Comparison of ENCODE assay signal across 20 cellular contexts in genomic region chr7:20268832-20269231, GRCh38. TPM values are rescaled to one million over a fixed set of nuclear protein-coding genes. Genes with fewer than 3 reads are reported as not detected.
DNase-seq lines count a peak whose midpoint lies in the region; ATAC-seq, FAIRE-seq and TF ChIP-seq lines count a peak whose summit lies in the region.
"Had no signal": no experiment of that assay in that cellular context is flagged by ENCODE, and none has a peak within 500 bp of the region (broad histone marks: within the 10 kb centered on the region; RNA-seq: fewer than 3 reads in every experiment).

No MANE protein-coding gene starts in this region.

- intact Hi-C loops in endothelial cell of umbilical vein (cut with micrococcal nuclease) = no loop called here

- H2AFZ ChIP-seq in endothelial cell of umbilical vein (ENCODE audit: low read depth, low read length) (no peak overlapping the region), osteoblast (ENCODE audit: low read length) (peak overlapping the region; percentile 42)

- DNase-seq in RPMI7951 (ENCODE audit: low read depth) = peak; percentile 42
- DNase-seq in endothelial cell of umbilical vein (ENCODE audit: low read depth, low spot score) = no peak
- DNase-seq in osteoblast (ENCODE audit: insufficient read length, low spot score, missing footprints) = no peak
- no peak for DNase-seq in SHP77 treated with DMSO at 0.1 percent for 48 hours (lab: John Stamatoyannopoulos, UW)
- no peak for DNase-seq in G401 (ENCODE audit: low spot score)
- DNase-seq in middle frontal gyrus (ENCODE audit: extremely low spot score, low spot score) = no peak
- no peak for DNase-seq in SW 1271 (lab: John Stamatoyannopoulos, UW)
- DNase-seq: activated CD4-positive, alpha-beta T cell treated with anti-CD3 and anti-CD28 coated beads for 4 hours; activated T-cell treated with anti-CD3 and anti-CD28 coated beads, Interleukin-2, amount 50 U/mL, for 4 hours; head of caudate nucleus; left colon; NCI-H1436 treated with DMSO at 0.1 percent for 48 hours; right lobe of liver; stimulated activated naive CD8-positive, alpha-beta T cell treated with anti-CD3 and anti-CD28 coated beads, Interleukin-15, amount 100 ng/mL, for 72 hours; T-helper 2 cell; tibial artery had no signal

- H3K4me3 ChIP-seq in endothelial cell of umbilical vein (replicated peaks in 1 of 3; ENCODE audit: insufficient read depth in 1 of 3, low read depth in 1 of 3, low read length in 3 of 3) = no peak overlapping the region
- H3K4me3 ChIP-seq in osteoblast (ENCODE audit: insufficient read depth, low read length) = no peak overlapping the region
- H3K4me3 ChIP-seq: right lobe of liver, tibial artery had no signal

- H3K36me3 ChIP-seq in endothelial cell of umbilical vein (ENCODE audit: control insufficient read depth in 2 of 2, extremely low read depth in 1 of 2, insufficient read depth in 2 of 2, low read length in 2 of 2) (no peaks in the 10 kb centered on the region), osteoblast (ENCODE audit: insufficient read depth, low read length) (no peaks in the 10 kb centered on the region)
- H3K36me3 ChIP-seq: right lobe of liver, tibial artery had no signal

- POLR2A ChIA-PET in endothelial cell of umbilical vein (lab: Charles Lee) = no interaction called here

- dilution Hi-C loops in endothelial cell of umbilical vein (cut with MboI; ENCODE audit: extremely low pct_ligation_motif_present, low sequenced_read_pairs) = no loop called here

- no peak for TF ChIP-seq POLR2A in endothelial cell of umbilical vein (IDR thresholded peaks at IDR 0.05; ENCODE audit: low read depth, low read length)

- H3K27me3 ChIP-seq in endothelial cell of umbilical vein (ENCODE audit: control insufficient read depth in 2 of 2, insufficient read depth in 2 of 2, low read length in 2 of 2) (no peaks in the 10 kb centered on the region), osteoblast (ENCODE audit: insufficient read depth, low read length) (no peaks in the 10 kb centered on the region)
- H3K27me3 ChIP-seq: right lobe of liver, tibial artery had no signal

- in situ Hi-C loops in G401 (cut with HindIII; ENCODE audit: low sequenced_read_pairs) = no loop called here

- no peaks in the 10 kb centered on the region for H3K4me1 ChIP-seq in endothelial cell of umbilical vein (ENCODE audit: control insufficient read depth, extremely low read depth, insufficient read depth, low read length)
- peaks cover 9% of the 10 kb centered on the region for H3K4me1 ChIP-seq in osteoblast (ENCODE audit: insufficient read depth, low read length)
- H3K4me1 ChIP-seq: right lobe of liver had no signal

- CTCF ChIA-PET in endothelial cell of umbilical vein (lab: Charles Lee) = no interaction called here

- H3K9me3 ChIP-seq in endothelial cell of umbilical vein (replicated peaks; ENCODE audit: control insufficient read depth, insufficient read depth, low read length) (no peaks in the 10 kb centered on the region), osteoblast (ENCODE audit: low read depth, low read length) (no peaks in the 10 kb centered on the region)
- H3K9me3 ChIP-seq: right lobe of liver, tibial artery had no signal

- TF ChIP-seq CTCF in endothelial cell of umbilical vein (IDR thresholded peaks at IDR 0.05; ENCODE audit: extremely low read depth in 1 of 2, insufficient read depth in 1 of 2, low read depth in 1 of 2, low read length in 2 of 2) = no peak
- TF ChIP-seq CTCF in osteoblast (IDR thresholded peaks at IDR 0.05; ENCODE audit: extremely low read depth, low read depth, low read length) = no peak

- H3K9ac ChIP-seq in endothelial cell of umbilical vein (replicated peaks; ENCODE audit: extremely low read depth, insufficient read depth, low read length) = no peak overlapping the region

- BruUV-seq in endothelial cell of umbilical vein (replicated peaks; lab: Mats Ljungman, UMichigan) = no TSS peak

- no peaks in the 10 kb centered on the region for H3K9me1 ChIP-seq in endothelial cell of umbilical vein (replicated peaks; ENCODE audit: control insufficient read depth, extremely low read depth, insufficient read depth, low read length)

- H4K20me1 ChIP-seq in endothelial cell of umbilical vein (replicated peaks; ENCODE audit: control insufficient read depth, extremely low read depth, insufficient read depth, low read length) (no peaks in the 10 kb centered on the region), osteoblast (ENCODE audit: insufficient read depth, low read length) (no peaks in the 10 kb centered on the region)

- peak; percentile 35 for ATAC-seq in GM18868 (IDR thresholded peaks at IDR 0.05; ENCODE audit: unreplicated experiment)
- ATAC-seq: activated T-cell treated with anti-CD3 and anti-CD28 coated beads, Interleukin-2, amount 50 U/mL, for 4 hours; left colon; natural killer cell treated with Interleukin-12 subunit alpha and Interleukin-12 subunit beta and Interleukin-15 and Interleukin-18, amount 100 ng/mL, for 72 hours; right lobe of liver; stimulated activated naive CD8-positive, alpha-beta T cell treated with anti-CD3 and anti-CD28 coated beads, Interleukin-15, amount 100 ng/mL, for 72 hours had no signal

- H3K27ac ChIP-seq in endothelial cell of umbilical vein (ENCODE audit: insufficient read depth, low read depth, low read length) (no peak overlapping the region), osteoblast (ENCODE audit: low read depth, low read length) (no peak overlapping the region)
- H3K27ac ChIP-seq: C4-2B, right lobe of liver, tibial artery had no signal

- H3K79me2 ChIP-seq in endothelial cell of umbilical vein (ENCODE audit: control insufficient read depth, insufficient read depth, low read length) (no peaks in the 10 kb centered on the region), osteoblast (ENCODE audit: insufficient read depth, low read length) (no peaks in the 10 kb centered on the region)

- no peak for FAIRE-seq in endothelial cell of umbilical vein (lab: Jason Lieb, UNC)

- H3K4me2 ChIP-seq in endothelial cell of umbilical vein (ENCODE audit: insufficient read depth, low read length) (no peak overlapping the region), osteoblast (ENCODE audit: insufficient read depth, low read length) (no peak overlapping the region)

TF ChIP-seq in endothelial cell of umbilical vein, 7 proteins besides CTCF, POLR2A, EP300 and RAD21:
- peak; percentile 12 for TF ChIP-seq FOS (IDR thresholded peaks at IDR 0.05; ENCODE audit: borderline replicate concordance, insufficient read depth, low read length)
- TF ChIP-seq MYC (IDR thresholded peaks at IDR 0.05; ENCODE audit: low read depth, low read length) = no peak

RNA-seq across cellular contexts. Expression of gene MACC1, which starts 51.6 kb away (rescaled TPM):
- 0.24 and 0.39 TPM in 2 replicates for total RNA-seq in RPMI7951 (2014; rRNA removed; shearing (Covaris generic))
- total RNA-seq in endothelial cell of umbilical vein = not detected in 2 replicates
- not detected in 2 replicates for polyA plus RNA-seq in endothelial cell of umbilical vein
- not detected in 2 replicates for polyA plus RNA-seq in endothelial cell of umbilical vein (2011; cell fraction: cytosol; rRNA removed)
- 0.01 TPM in 2 replicates for polyA plus RNA-seq in endothelial cell of umbilical vein (2011; cell fraction: nucleus; rRNA removed)
- polyA plus RNA-seq in endothelial cell of umbilical vein (2012) = not detected in 2 replicates
- polyA minus RNA-seq in endothelial cell of umbilical vein = 0.06 TPM in 1 of 2 replicates, not detected in the other
- polyA minus RNA-seq in endothelial cell of umbilical vein (2011; cell fraction: cytosol; rRNA and poly(A)+ RNA removed) = 0.72 TPM
- polyA minus RNA-seq in endothelial cell of umbilical vein (2011; cell fraction: nucleus; rRNA and poly(A)+ RNA removed) = 0.10 TPM in 2 replicates
- 0.29 and 0.36 TPM in 2 replicates for total RNA-seq in osteoblast
- total RNA-seq in G401 (2014; rRNA removed; shearing (Covaris generic)) = not detected in 2 replicates
- total RNA-seq: dermis microvascular lymphatic vessel endothelial cell had no signal
